Comparison of ENCODE assay signal across 1 cellular context in genomic region chr14:105074601-105075053, GRCh38.
TF ChIP-seq lines count a peak whose summit lies in the region.

No MANE protein-coding gene starts in this region.

TF ChIP-seq in GM12878, 131 proteins besides CTCF, POLR2A, EP300 and RAD21:
- 0 out of 2 replicates have a peak, but pooled peaks have one; percentile 27 for TF ChIP-seq GATAD2B (conservative IDR thresholded peaks at IDR 0.05; ENCODE audit: low read depth)
- no peak for TF ChIP-seq IRF3 (IDR thresholded peaks at IDR 0.05)
- 0 out of 2 replicates have a peak, but pooled peaks have one; percentile 21 for TF ChIP-seq HDGF (IDR thresholded peaks at IDR 0.05)
- peak; percentile 26; the same call in 1 of the 2 replicates for TF ChIP-seq IKZF1 (conservative IDR thresholded peaks at IDR 0.05)
- TF ChIP-seq ZNF207 (IDR thresholded peaks at IDR 0.05; ENCODE audit: borderline replicate concordance), result no peak
TF ChIP-seq in GM12878: peak in this region for 3.
